In genomic region chr20:32112862-32113261, GRCh38 we compare ENCODE assay signal across 12 cellular contexts. TPM values are rescaled to one million over a fixed set of nuclear protein-coding genes. Genes with fewer than 3 reads are reported as not detected.
A peak's percentile ranks its signal among the peaks of the same experiment; 100 is the strongest.
DNase-seq lines count a peak whose midpoint lies in the region; ATAC-seq and TF ChIP-seq lines count a peak whose summit lies in the region.
"Had no signal": no experiment of that assay in that cellular context is flagged by ENCODE, and none has a peak within 500 bp of the region (broad histone marks: within the 10 kb centered on the region; RNA-seq: fewer than 3 reads in every experiment).

No MANE protein-coding gene starts in this region.

- POLR2A ChIA-PET in activated CD4-positive, alpha-beta memory T cell treated with anti-CD3 and anti-CD28 coated beads for 36 hours (lab: Charles Lee) = no interaction called here

- ATAC-seq in left lung = peak; percentile 55
- no peak for ATAC-seq in HG03354 (IDR thresholded peaks at IDR 0.05; ENCODE audit: poor library complexity, severe bottlenecking, unreplicated experiment)
- ATAC-seq: HCT116 had no signal

- TF ChIP-seq CTCF in CD14-positive monocyte (IDR thresholded peaks at IDR 0.05) = no peak
- no peak for TF ChIP-seq CTCF in left lung (IDR thresholded peaks at IDR 0.05)

- H3K27ac ChIP-seq in left lung = peak overlapping the region in 1 of 2 donors; percentile 98
- H3K27ac ChIP-seq: parathyroid adenoma, thoracic aorta had no signal

- peaks cover 10 to 78% of the 10 kb centered on the region in 2 donors for H3K4me1 ChIP-seq in left lung

- peak overlapping the region; percentile 57 to 72 for H3K4me3 Mint-ChIP-seq in CD14-positive monocyte
- H3K4me3 Mint-ChIP-seq in activated CD4-positive, alpha-beta memory T cell treated with anti-CD3 and anti-CD28 coated beads for 36 hours = no peak overlapping the region
- H3K4me3 Mint-ChIP-seq: T-helper 2 cell treated with Interferon-gamma antibody and Interleukin-4, amounts not matched to agents 5 μg/mL and 100 μg/mL, for 36 hours had no signal

- H3K27me3 ChIP-seq in left lung = no peaks in the 10 kb centered on the region

- H3K4me3 ChIP-seq in left lung = no peak overlapping the region
- H3K4me3 ChIP-seq: thoracic aorta had no signal

- no peaks in the 10 kb centered on the region for H3K9me3 Mint-ChIP-seq in CD14-positive monocyte
- H3K9me3 Mint-ChIP-seq in activated CD4-positive, alpha-beta memory T cell treated with anti-CD3 and anti-CD28 coated beads for 36 hours = no peaks in the 10 kb centered on the region
- H3K9me3 Mint-ChIP-seq: T-helper 2 cell treated with Interferon-gamma antibody and Interleukin-4, amounts not matched to agents 5 μg/mL and 100 μg/mL, for 36 hours had no signal

- no peaks in the 10 kb centered on the region for H3K9me3 ChIP-seq in left lung
- H3K9me3 ChIP-seq: thoracic aorta had no signal

- H3K27me3 Mint-ChIP-seq in CD14-positive monocyte (ENCODE audit: low read depth in 3 of 3) = peaks cover 0 to 2% (median 0%) of the 10 kb centered on the region in 3 donors
- no peaks in the 10 kb centered on the region for H3K27me3 Mint-ChIP-seq in activated CD4-positive, alpha-beta memory T cell treated with anti-CD3 and anti-CD28 coated beads for 36 hours

- DNase-seq in CD14-positive monocyte (ENCODE audit: low spot score) (peak; percentile 96), LoVo (ENCODE audit: low spot score) (peak; percentile 17), left lung (peak in 1 of 2 donors; percentile 72), DMS53 treated with DMSO at 0.1 percent for 48 hours (lab: John Stamatoyannopoulos, UW; ENCODE audit: unreplicated experiment) (no peak), inferior parietal cortex (ENCODE audit: extremely low spot score) (no peak), medulla oblongata (ENCODE audit: extremely low spot score) (no peak)
- peak; percentile 42 for DNase-seq in activated CD4-positive, alpha-beta memory T cell treated with anti-CD3 and anti-CD28 coated beads for 36 hours

- H3K4me1 Mint-ChIP-seq in CD14-positive monocyte = peaks cover 74% of the 10 kb centered on the region
- H3K4me1 Mint-ChIP-seq in activated CD4-positive, alpha-beta memory T cell treated with anti-CD3 and anti-CD28 coated beads for 36 hours (ENCODE audit: low read depth) = peaks cover 59% of the 10 kb centered on the region

- H3K36me3 ChIP-seq in left lung = peaks cover 0 to 6% of the 10 kb centered on the region in 2 donors
- H3K36me3 ChIP-seq: thoracic aorta had no signal

- CTCF ChIA-PET in activated CD4-positive, alpha-beta memory T cell treated with anti-CD3 and anti-CD28 coated beads for 36 hours (lab: Charles Lee) = no interaction called here

- H3K36me3 Mint-ChIP-seq in CD14-positive monocyte = peaks cover 18 to 28% of the 10 kb centered on the region in 2 donors
- peaks cover 10% of the 10 kb centered on the region for H3K36me3 Mint-ChIP-seq in activated CD4-positive, alpha-beta memory T cell treated with anti-CD3 and anti-CD28 coated beads for 36 hours

- H3K27ac Mint-ChIP-seq in CD14-positive monocyte = peak overlapping the region; percentile 99 to 100 (median 100)
- H3K27ac Mint-ChIP-seq in activated CD4-positive, alpha-beta memory T cell treated with anti-CD3 and anti-CD28 coated beads for 36 hours = no peak overlapping the region
- H3K27ac Mint-ChIP-seq: T-helper 2 cell treated with Interferon-gamma antibody and Interleukin-4, amounts not matched to agents 5 μg/mL and 100 μg/mL, for 36 hours had no signal

- intact Hi-C loops in CD14-positive monocyte (cut with micrococcal nuclease) (loop anchor here (2.0 to 10.0 kb wide), 6 partner anchors 42 to 508 kb away; partner anchors contain the start of genes PLAGL2 (in 2 of the 2), POFUT1 (in 2 of the 2), ASXL1 (in 1 of the 2) and ID1 (in 1 of the 2)), left lung (cut with DNase I) (no loop called here)
- intact Hi-C loops in activated CD4-positive, alpha-beta memory T cell treated with anti-CD3 and anti-CD28 coated beads for 36 hours (cut with micrococcal nuclease) = no loop called here

RNA-seq across cellular contexts. Expression of gene TM9SF4, which starts 3.3 kb away (rescaled TPM):
- 10 to 100 TPM; 49.7 to 78.5 TPM for polyA plus RNA-seq in CD14-positive monocyte
- total RNA-seq in activated CD4-positive, alpha-beta memory T cell treated with anti-CD3 and anti-CD28 coated beads for 36 hours = 10 to 100 TPM; 35.8 to 37.3 TPM
- total RNA-seq in left lung = 10 to 100 TPM; 56.2 to 59.1 TPM

Comparison
In these comparisons a context has a peak if more than half of its experiments do, and no peak if none do; other contexts are left out.
1. DNase-seq: peak in CD14-positive monocyte (single experiment), LoVo (single experiment) and activated CD4-positive, alpha-beta memory T cell treated with anti-CD3 and anti-CD28 coated beads for 36 hours (single experiment); none in DMS53 treated with DMSO at 0.1 percent for 48 hours (single experiment), inferior parietal cortex (single experiment) and medulla oblongata (single experiment).
2. intact Hi-C loops: an anchor here in CD14-positive monocyte (2.0 to 10.0 kb wide); none called in activated CD4-positive, alpha-beta memory T cell treated with anti-CD3 and anti-CD28 coated beads for 36 hours and left lung.